Comparison of ENCODE assay signal across 8 cellular contexts in the genomic region with DNA sequence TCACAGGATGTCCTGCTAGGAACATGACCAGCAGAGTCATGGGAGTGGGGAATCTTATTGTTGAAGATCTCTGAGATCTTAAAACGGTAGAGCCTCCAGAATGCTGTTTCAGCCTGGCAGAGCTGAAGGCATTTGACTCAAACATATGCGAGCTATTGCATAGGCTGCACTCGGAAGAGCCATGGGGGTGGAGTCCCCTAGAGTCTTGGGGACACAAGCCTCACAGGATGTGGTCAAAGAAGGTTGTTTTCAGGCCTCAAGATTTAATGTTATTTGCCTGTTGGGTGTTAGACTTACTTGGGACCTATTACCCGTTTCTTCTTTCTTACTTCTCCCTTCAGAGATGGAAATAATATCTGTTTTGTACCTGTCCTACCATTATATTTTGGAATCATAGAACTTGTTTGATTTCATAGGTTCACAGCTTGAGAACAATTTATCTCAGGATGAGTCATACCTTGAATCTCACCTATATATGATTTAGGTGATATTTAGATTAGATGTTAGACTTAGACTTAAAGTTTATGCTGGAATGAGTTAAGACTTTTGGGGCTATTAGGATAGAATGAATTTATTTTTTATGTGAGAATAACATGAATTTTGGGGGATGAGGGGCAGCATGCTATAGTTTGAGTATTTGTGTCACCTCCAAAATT.
DNase-seq lines count a peak whose midpoint lies in the region; ATAC-seq, FAIRE-seq and TF ChIP-seq lines count a peak whose summit lies in the region.

No MANE protein-coding gene starts in this region.

- H3K9ac ChIP-seq in HepG2 (ENCODE audit: insufficient read depth, low read depth, low read length) (no peak overlapping the region), trophoblast cell (ENCODE audit: low read length) (no peak overlapping the region), mesenchymal stem cell (ENCODE audit: low read length) (no peak overlapping the region)

- no peak for TF ChIP-seq EP300 in HepG2 (IDR thresholded peaks at IDR 0.05; ENCODE audit: low read depth in 2 of 2, low read length in 2 of 2)
- TF ChIP-seq EP300 in HepG2 (CRISPR knock-in tag; IDR thresholded peaks at IDR 0.05; ENCODE audit: borderline replicate concordance) = no peak

- H3K4me2 ChIP-seq in HepG2 (ENCODE audit: low read depth, low read length) (no peak overlapping the region), trophoblast cell (ENCODE audit: low read length) (no peak overlapping the region), mesenchymal stem cell (ENCODE audit: low read length, poor library complexity, severe bottlenecking) (no peak overlapping the region)

- H2AFZ ChIP-seq in HepG2 (ENCODE audit: low read length) (no peak overlapping the region), trophoblast cell (ENCODE audit: insufficient read depth, low read length, poor library complexity) (no peak overlapping the region), mesenchymal stem cell (ENCODE audit: low read depth, low read length) (no peak overlapping the region)

- no TSS peak for BruUV-seq in HepG2 (replicated peaks; lab: Mats Ljungman, UMichigan)

- no peaks in the 10 kb centered on the region for H3K36me3 ChIP-seq in right lobe of liver
- H3K36me3 ChIP-seq in HepG2 (replicated peaks in 1 of 2; ENCODE audit: control insufficient read depth in 1 of 2, insufficient read depth in 2 of 2, low read length in 2 of 2) = no peaks in the 10 kb centered on the region
- no peaks in the 10 kb centered on the region for H3K36me3 ChIP-seq in trophoblast cell (ENCODE audit: control insufficient read depth in 1 of 2, insufficient read depth in 2 of 2, low read length in 2 of 2)
- H3K36me3 ChIP-seq in mesenchymal stem cell (ENCODE audit: control insufficient read depth in 1 of 2, insufficient read depth in 2 of 2, low read depth in 1 of 2, low read length in 2 of 2) = no peaks in the 10 kb centered on the region

- in situ Hi-C loops in HepG2 (cut with HindIII; ENCODE audit: extremely low pct_ligation_motif_present, low pct_unique_long_range_greater_than_20kb) = no loop called here

- H2BK120ac ChIP-seq in trophoblast cell (ENCODE audit: insufficient read depth, low read length, poor library complexity) = no peak overlapping the region
- H2BK120ac ChIP-seq in mesenchymal stem cell (ENCODE audit: low read depth, low read length) = no peak overlapping the region

- H2BK15ac ChIP-seq in mesenchymal stem cell (ENCODE audit: low read depth, poor library complexity, severe bottlenecking) = no peak overlapping the region

- no peak for FAIRE-seq in HepG2 (lab: Jason Lieb, UNC)

- H3K9me3 ChIP-seq in right lobe of liver = no peaks in the 10 kb centered on the region
- no peaks in the 10 kb centered on the region for H3K9me3 ChIP-seq in HepG2 (ENCODE audit: low read length)
- no peaks in the 10 kb centered on the region for H3K9me3 ChIP-seq in trophoblast cell (ENCODE audit: insufficient read depth, low read depth, low read length)
- no peaks in the 10 kb centered on the region for H3K9me3 ChIP-seq in mesenchymal stem cell (ENCODE audit: control insufficient read depth, low read length)

- no peaks in the 10 kb centered on the region for H4K20me1 ChIP-seq in HepG2 (ENCODE audit: insufficient read depth, low read length)

- H3K27me3 ChIP-seq in right lobe of liver = no peaks in the 10 kb centered on the region
- H3K27me3 ChIP-seq in HepG2 (ENCODE audit: control insufficient read depth in 1 of 2, insufficient read depth in 2 of 2, low read length in 2 of 2) = no peaks in the 10 kb centered on the region
- H3K27me3 ChIP-seq in trophoblast cell (ENCODE audit: insufficient read depth, low read length) = no peaks in the 10 kb centered on the region
- no peaks in the 10 kb centered on the region for H3K27me3 ChIP-seq in mesenchymal stem cell (ENCODE audit: control insufficient read depth in 1 of 2, insufficient read depth in 1 of 2, low read length in 2 of 2)

- no peak for TF ChIP-seq RAD21 in HepG2 (CRISPR knock-in tag; IDR thresholded peaks at IDR 0.05)

- no peak overlapping the region for H3K27ac ChIP-seq in right lobe of liver
- no peak overlapping the region for H3K27ac ChIP-seq in HepG2 (ENCODE audit: extremely low read length, insufficient read depth, low read length)
- H3K27ac ChIP-seq in trophoblast cell (ENCODE audit: low read depth, low read length) = no peak overlapping the region
- H3K27ac ChIP-seq in mesenchymal stem cell (ENCODE audit: low read length, poor library complexity, severe bottlenecking) = no peak overlapping the region

- H3K79me1 ChIP-seq in trophoblast cell (ENCODE audit: low read length) (no peaks in the 10 kb centered on the region), mesenchymal stem cell (replicated peaks; ENCODE audit: low read length, poor library complexity, severe bottlenecking) (no peaks in the 10 kb centered on the region)

- no peak for TF ChIP-seq POLR2A in right lobe of liver (IDR thresholded peaks at IDR 0.05)
- TF ChIP-seq POLR2A in HepG2 (IDR thresholded peaks at IDR 0.05; ENCODE audit: insufficient read depth in 1 of 2, low read depth in 2 of 2, low read length in 2 of 2) = no peak

- H3K79me2 ChIP-seq in HepG2 (ENCODE audit: insufficient read depth, low read length) (no peaks in the 10 kb centered on the region), trophoblast cell (ENCODE audit: control insufficient read depth, insufficient read depth, low read length, poor library complexity) (no peaks in the 10 kb centered on the region)

- no peak overlapping the region for H3K23ac ChIP-seq in trophoblast cell (ENCODE audit: low read length)
- no peak overlapping the region for H3K23ac ChIP-seq in mesenchymal stem cell (ENCODE audit: low read length in 2 of 2)

- H3K4me3 ChIP-seq in right lobe of liver = no peak overlapping the region
- no peak overlapping the region for H3K4me3 ChIP-seq in HepG2 (replicated peaks in 1 of 3; ENCODE audit: insufficient read depth in 1 of 3, low read depth in 2 of 3, low read length in 3 of 3)
- no peak overlapping the region for H3K4me3 ChIP-seq in trophoblast cell (ENCODE audit: low read depth, low read length)
- H3K4me3 ChIP-seq in mesenchymal stem cell (ENCODE audit: insufficient read depth in 1 of 2, low read depth in 1 of 2, low read length in 2 of 2) = no peak overlapping the region

- no peak overlapping the region for H4K12ac ChIP-seq in trophoblast cell (ENCODE audit: low read depth, low read length)

- POLR2A ChIA-PET in HepG2 (lab: Yijun Ruan, JAX) = no interaction called here

- H2BK5ac ChIP-seq in trophoblast cell (ENCODE audit: low read depth, low read length, poor library complexity) (peak overlapping the region; percentile 59), mesenchymal stem cell (ENCODE audit: low read depth, low read length, poor library complexity, severe bottlenecking) (no peak overlapping the region)

- H4K8ac ChIP-seq in trophoblast cell (ENCODE audit: low read depth, low read length) = no peak overlapping the region
- no peak overlapping the region for H4K8ac ChIP-seq in mesenchymal stem cell (ENCODE audit: low read length)

- ATAC-seq in right lobe of liver = peak; percentile 45 to 70 (median 52)
- ATAC-seq in HepG2 = no peak
- peak; percentile 96 for ATAC-seq in HG03095 (IDR thresholded peaks at IDR 0.05; ENCODE audit: unreplicated experiment)

- WGBS in right lobe of liver (ENCODE audit: insufficient coverage, low coverage, low lambda C conversion rate, missing lambda C conversion rate) = 39% methylated on average over 3 of the region's 4 CpGs
- WGBS in HepG2 (ENCODE audit: low lambda C conversion rate) = 4% methylated on average over 4 of the region's 4 CpGs
- no CpG with 5 or more reads among the region's 4 CpGs for WGBS in trophoblast cell (ENCODE audit: extremely low coverage, insufficient coverage, insufficient read length)
- 62% methylated on average over 3 of the region's 4 CpGs for WGBS in mesenchymal stem cell

- H2AK5ac ChIP-seq in trophoblast cell (ENCODE audit: low read length) (no peak overlapping the region), mesenchymal stem cell (ENCODE audit: low read length, severe bottlenecking) (no peak overlapping the region)

- intact Hi-C loops in right lobe of liver (cut with DNase I) = no loop called here
- intact Hi-C loops in HepG2 (cut with micrococcal nuclease; ENCODE audit: unreplicated experiment) = no loop called here

- H4K91ac ChIP-seq in trophoblast cell (ENCODE audit: low read depth, low read length) (no peak overlapping the region), mesenchymal stem cell (ENCODE audit: low read length) (no peak overlapping the region)

- H2BK12ac ChIP-seq in trophoblast cell (ENCODE audit: low read length) (no peak overlapping the region), mesenchymal stem cell (ENCODE audit: low read length in 2 of 2) (peak overlapping the region in 1 of 2 experiments; percentile 42)

- H3K4me1 ChIP-seq in right lobe of liver (no peaks in the 10 kb centered on the region), HepG2 (ENCODE audit: insufficient read depth, low read length) (no peaks in the 10 kb centered on the region), trophoblast cell (ENCODE audit: control insufficient read depth in 1 of 2, insufficient read depth in 2 of 2, low read length in 2 of 2) (no peaks in the 10 kb centered on the region), mesenchymal stem cell (ENCODE audit: control insufficient read depth, insufficient read depth, low read depth, low read length) (no peaks in the 10 kb centered on the region)

- H3K14ac ChIP-seq in trophoblast cell (ENCODE audit: low read length) (no peak overlapping the region), mesenchymal stem cell (ENCODE audit: low read length in 2 of 2) (no peak overlapping the region)

- DNase-seq in right lobe of liver (no peak), HepG2 (ENCODE audit: low spot score) (no peak), trophoblast cell (no peak), iPS-NIHi7 (ENCODE audit: extremely low spot score) (no peak), mesenchymal stem cell (no peak), NCI-H187 (lab: John Stamatoyannopoulos, UW) (no peak)
- DNase-seq in activated CD4-positive, CD25-positive, alpha-beta regulatory T cell treated with anti-CD3 and anti-CD28 coated beads, Interleukin-2, amount 50 U/mL, for 72 hours = peak; percentile 46

- H3K4ac ChIP-seq in trophoblast cell (ENCODE audit: low read depth, low read length) (no peak overlapping the region), mesenchymal stem cell (ENCODE audit: low read depth in 1 of 2, low read length in 2 of 2) (no peak overlapping the region)

- CTCF ChIA-PET in HepG2 (lab: Yijun Ruan, JAX; ENCODE audit: low intra/inter-chr PET ratio, low total read pairs) = no interaction called here

- no peak overlapping the region for H3K18ac ChIP-seq in trophoblast cell (ENCODE audit: low read length)
- H3K18ac ChIP-seq in mesenchymal stem cell (ENCODE audit: low read depth in 1 of 2, low read length in 2 of 2) = peak overlapping the region in 1 of 2 experiments; percentile 61

- TF ChIP-seq CTCF in right lobe of liver (IDR thresholded peaks at IDR 0.05) = no peak
- no peak for TF ChIP-seq CTCF in HepG2 (CRISPR knock-in tag; IDR thresholded peaks at IDR 0.05)

TF ChIP-seq in HepG2, 621 proteins besides CTCF, POLR2A, EP300 and RAD21 (continues in another document):
- TF ChIP-seq PHF5A (CRISPR knock-in tag; IDR thresholded peaks at IDR 0.05; ENCODE audit: low read depth, unreplicated experiment) (no peak), ZNF563 (CRISPR knock-in tag; IDR thresholded peaks at IDR 0.05) (no peak)
